Comparison of ENCODE assay signal across 1 cellular context in the genomic region with DNA sequence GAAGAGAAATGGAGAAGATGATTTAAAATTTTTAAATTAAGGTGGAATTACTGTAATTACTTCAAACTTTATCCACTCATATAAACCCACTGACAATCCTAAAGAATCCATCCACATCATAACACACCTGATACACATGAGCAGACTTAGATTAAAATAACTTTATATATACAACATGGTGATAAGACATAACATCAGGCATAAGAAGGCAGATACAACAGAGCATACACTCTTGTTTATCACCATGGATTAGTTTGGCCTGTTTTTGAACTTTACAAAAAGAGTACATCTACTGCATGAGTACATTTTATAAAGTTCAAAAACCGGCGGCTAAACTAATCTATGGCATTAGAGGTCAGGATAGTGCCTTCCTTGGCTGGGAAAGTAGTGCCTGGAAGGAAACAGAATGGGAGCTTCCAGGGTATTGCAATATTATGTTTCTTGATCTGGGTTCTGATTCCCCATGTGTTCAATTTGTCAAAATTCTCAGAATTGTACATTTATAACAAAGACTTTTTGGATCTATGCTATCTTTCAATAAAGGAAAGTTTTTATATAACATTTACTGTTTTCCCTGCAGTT.
TF ChIP-seq lines count a peak whose summit lies in the region.

No MANE protein-coding gene starts in this region.

TF ChIP-seq in SK-N-SH, 30 proteins besides CTCF, POLR2A, EP300 and RAD21 (continued from another document):
- no peak for TF ChIP-seq TEAD4 (IDR thresholded peaks at IDR 0.05; ENCODE audit: borderline replicate concordance, insufficient read depth)
- no peak for TF ChIP-seq TAF1 (IDR thresholded peaks at IDR 0.05; ENCODE audit: borderline replicate concordance, low read depth, low read length)
- TF ChIP-seq FOSL2 (IDR thresholded peaks at IDR 0.05; ENCODE audit: borderline replicate concordance, low read depth), result no peak
- TF ChIP-seq POLR2AphosphoS5 (IDR thresholded peaks at IDR 0.05; ENCODE audit: low read depth, low read length), result no peak
- TF ChIP-seq MEF2A (IDR thresholded peaks at IDR 0.05; ENCODE audit: borderline replicate concordance, low read depth), result no peak
- no peak for TF ChIP-seq CHD2 (IDR thresholded peaks at IDR 0.05; ENCODE audit: low read length, partially characterized antibody)
TF ChIP-seq in SK-N-SH: peak in this region for 0.
